In genomic region chr6:34674268-34674639, GRCh38 we compare ENCODE assay signal across 14 cellular contexts. TPM values are rescaled to one million over a fixed set of nuclear protein-coding genes. Genes with fewer than 3 reads are reported as not detected.
A peak's percentile ranks its signal among the peaks of the same experiment; 100 is the strongest.
DNase-seq lines count a peak whose midpoint lies in the region; ATAC-seq and TF ChIP-seq lines count a peak whose summit lies in the region.
"Had no signal": no experiment of that assay in that cellular context is flagged by ENCODE, and none has a peak within 500 bp of the region (broad histone marks: within the 10 kb centered on the region; RNA-seq: fewer than 3 reads in every experiment).

No MANE protein-coding gene starts in this region.

- TF ChIP-seq POLR2A in adrenal gland (IDR thresholded peaks at IDR 0.05), result no peak

- H3K27me3 Mint-ChIP-seq in activated CD4-positive, alpha-beta T cell treated with anti-CD3 and anti-CD28 coated beads, Interleukin-2, amount 10 ng/mL, durations not matched to agents 24 days and 14 days, result no peaks in the 10 kb centered on the region
- H3K27me3 Mint-ChIP-seq in effector memory CD8-positive, alpha-beta T cell, result no peaks in the 10 kb centered on the region

- H2AFZ ChIP-seq in SU-DHL-6 (ENCODE audit: low read depth, low read length, severe bottlenecking), result no peak overlapping the region

- H3K27ac Mint-ChIP-seq in activated CD4-positive, alpha-beta T cell treated with anti-CD3 and anti-CD28 coated beads, Interleukin-2, amount 10 ng/mL, durations not matched to agents 24 days and 14 days, result peak overlapping the region; percentile 5
- H3K27ac Mint-ChIP-seq in effector memory CD8-positive, alpha-beta T cell, result peak overlapping the region; percentile 94 to 96
- H3K27ac Mint-ChIP-seq in stimulated activated effector memory CD8-positive, alpha-beta T cell treated with anti-CD3 and anti-CD28 coated beads, Interleukin-12 subunit alpha, Interleukin-12 subunit beta, amount 100 ng/mL, for 72 hours, result peak overlapping the region; percentile 88

- H3K36me3 Mint-ChIP-seq in activated CD4-positive, alpha-beta T cell treated with anti-CD3 and anti-CD28 coated beads, Interleukin-2, amount 10 ng/mL, durations not matched to agents 24 days and 14 days (ENCODE audit: low read depth), result peaks cover 13% of the 10 kb centered on the region
- peaks cover 23% of the 10 kb centered on the region for H3K36me3 Mint-ChIP-seq in effector memory CD8-positive, alpha-beta T cell (ENCODE audit: insufficient read depth)
- peaks cover 15% of the 10 kb centered on the region for H3K36me3 Mint-ChIP-seq in stimulated activated effector memory CD8-positive, alpha-beta T cell treated with anti-CD3 and anti-CD28 coated beads, Interleukin-12 subunit alpha, Interleukin-12 subunit beta, amount 100 ng/mL, for 72 hours

- H4K20me1 ChIP-seq in SU-DHL-6 (ENCODE audit: low read depth, low read length), result peaks cover 3% of the 10 kb centered on the region; the same call in 1 of the 2 replicates

- 92 to 98% (median 96%) methylated on average over 5 of the region's 5 CpGs for WGBS in adrenal gland, 4 donors

- H3F3A ChIP-seq in SU-DHL-6 (ENCODE audit: insufficient read depth), result peaks cover 27% of the 10 kb centered on the region; the same call in 1 of the 2 replicates

- peak overlapping the region; percentile 38 for H3K4me2 ChIP-seq in SU-DHL-6 (ENCODE audit: low read depth, low read length, poor library complexity, severe bottlenecking)

- H3K4me1 ChIP-seq in adrenal gland (replicated peaks in 1 of 2), result peaks cover 18 to 36% of the 10 kb centered on the region in 2 donors

- H3K9me2 ChIP-seq in SU-DHL-6 (replicated peaks; ENCODE audit: insufficient read depth, low read length), result no peaks in the 10 kb centered on the region

- no peaks in the 10 kb centered on the region for H3K9me3 ChIP-seq in SU-DHL-6 (ENCODE audit: insufficient read depth, low read length)
- H3K9me3 ChIP-seq in adrenal gland (replicated peaks in 1 of 3), result no peaks in the 10 kb centered on the region
- H3K9me3 ChIP-seq: tibial nerve had no signal

- peaks cover 88% of the 10 kb centered on the region for H3K79me2 ChIP-seq in SU-DHL-6 (ENCODE audit: insufficient read depth, low read length)

- TF ChIP-seq CTCF in SU-DHL-6 (IDR thresholded peaks at IDR 0.05; ENCODE audit: insufficient read depth, low read length, poor library complexity, severe bottlenecking) (no peak), adrenal gland (IDR thresholded peaks at IDR 0.05) (no peak)

- H3K4me3 ChIP-seq in SU-DHL-6 (ENCODE audit: insufficient read depth, low read length, poor library complexity, severe bottlenecking) (no peak overlapping the region), adrenal gland (no peak overlapping the region)
- H3K4me3 ChIP-seq: tibial nerve had no signal

- H3K9ac ChIP-seq in SU-DHL-6 (ENCODE audit: low read length), result no peak overlapping the region

- DNase-seq in activated CD4-positive, alpha-beta T cell treated with anti-CD3 and anti-CD28 coated beads, Interleukin-2, amount 10 ng/mL, durations not matched to agents 24 days and 14 days, result no peak
- DNase-seq in activated CD4-positive, alpha-beta T cell treated with anti-CD3 and anti-CD28 coated beads, Interleukin-2, amount 50 U/mL, for 1 hour, result no peak
- DNase-seq in effector memory CD8-positive, alpha-beta T cell, result no peak
- DNase-seq in stimulated activated effector memory CD8-positive, alpha-beta T cell treated with anti-CD3 and anti-CD28 coated beads, Interleukin-12 subunit alpha, Interleukin-12 subunit beta, amount 100 ng/mL, for 72 hours (ENCODE audit: low spot score in 2 of 2), result no peak
- DNase-seq in adrenal gland, result no peak
- DNase-seq: DMS79, NCI-H1105, NCI-H446 treated with DMSO at 0.1 percent for 48 hours, right cardiac atrium, Right ventricle myocardium superior had no signal

- H3K27me3 ChIP-seq in SU-DHL-6 (ENCODE audit: low read length) (no peaks in the 10 kb centered on the region), adrenal gland (no peaks in the 10 kb centered on the region)
- H3K27me3 ChIP-seq: tibial nerve had no signal

- H3K27ac ChIP-seq in SU-DHL-6 (ENCODE audit: low read depth, low read length) (peak overlapping the region; percentile 73), adrenal gland (peak overlapping the region in 2 of 5 donors; percentile 41 to 67)

- H3K4me1 Mint-ChIP-seq in activated CD4-positive, alpha-beta T cell treated with anti-CD3 and anti-CD28 coated beads, Interleukin-2, amount 10 ng/mL, durations not matched to agents 24 days and 14 days, result peaks cover 44% of the 10 kb centered on the region
- peaks cover 35 to 49% of the 10 kb centered on the region in 2 donors for H3K4me1 Mint-ChIP-seq in effector memory CD8-positive, alpha-beta T cell (ENCODE audit: low read depth in 2 of 2)
- peaks cover 40% of the 10 kb centered on the region for H3K4me1 Mint-ChIP-seq in stimulated activated effector memory CD8-positive, alpha-beta T cell treated with anti-CD3 and anti-CD28 coated beads, Interleukin-12 subunit alpha, Interleukin-12 subunit beta, amount 100 ng/mL, for 72 hours

- H3K36me3 ChIP-seq in SU-DHL-6 (ENCODE audit: low read length) (no peaks in the 10 kb centered on the region), adrenal gland (replicated peaks in 1 of 2) (no peaks in the 10 kb centered on the region)

- H3K4me3 Mint-ChIP-seq in activated CD4-positive, alpha-beta T cell treated with anti-CD3 and anti-CD28 coated beads, Interleukin-2, amount 10 ng/mL, durations not matched to agents 24 days and 14 days, result no peak overlapping the region
- H3K4me3 Mint-ChIP-seq in effector memory CD8-positive, alpha-beta T cell, result peak overlapping the region; percentile 63 to 80
- peak overlapping the region; percentile 62 for H3K4me3 Mint-ChIP-seq in stimulated activated effector memory CD8-positive, alpha-beta T cell treated with anti-CD3 and anti-CD28 coated beads, Interleukin-12 subunit alpha, Interleukin-12 subunit beta, amount 100 ng/mL, for 72 hours

- intact Hi-C loops in activated CD4-positive, alpha-beta T cell treated with anti-CD3 and anti-CD28 coated beads, Interleukin-2, amount 10 ng/mL, durations not matched to agents 24 days and 14 days (cut with micrococcal nuclease), result no loop called here
- intact Hi-C loops in adrenal gland (cut with DNase I), result no loop called here

- H3K9me3 Mint-ChIP-seq in activated CD4-positive, alpha-beta T cell treated with anti-CD3 and anti-CD28 coated beads, Interleukin-2, amount 10 ng/mL, durations not matched to agents 24 days and 14 days, result no peaks in the 10 kb centered on the region
- no peaks in the 10 kb centered on the region for H3K9me3 Mint-ChIP-seq in effector memory CD8-positive, alpha-beta T cell
- no peaks in the 10 kb centered on the region for H3K9me3 Mint-ChIP-seq in stimulated activated effector memory CD8-positive, alpha-beta T cell treated with anti-CD3 and anti-CD28 coated beads, Interleukin-12 subunit alpha, Interleukin-12 subunit beta, amount 100 ng/mL, for 72 hours

- ATAC-seq in effector memory CD8-positive, alpha-beta T cell (replicated peaks), result no peak
- ATAC-seq in stimulated activated effector memory CD8-positive, alpha-beta T cell treated with anti-CD3 and anti-CD28 coated beads, Interleukin-12 subunit alpha, Interleukin-12 subunit beta, amount 100 ng/mL, for 72 hours, result no peak
- ATAC-seq in GM18870 (IDR thresholded peaks at IDR 0.05; ENCODE audit: unreplicated experiment) (no peak), GM18861 (IDR thresholded peaks at IDR 0.05; ENCODE audit: unreplicated experiment) (no peak)

RNA-seq across cellular contexts. Expression of gene ILRUN, which starts 22.3 kb away (rescaled TPM):
- total RNA-seq in activated CD4-positive, alpha-beta T cell treated with anti-CD3 and anti-CD28 coated beads, Interleukin-2, amount 10 ng/mL, durations not matched to agents 24 days and 14 days, result 65.4 and 67.2 TPM in 2 replicates
- total RNA-seq in adrenal gland, result 10 to 100 TPM; 59.5 to 84.1 (median 71.7) TPM
- 10 to 100 TPM; 18.2 to 62.8 (median 30.7) TPM for polyA plus RNA-seq in adrenal gland

Comparison
In these comparisons a context has a peak if more than half of its experiments do, and no peak if none do; other contexts are left out.
1. H3K27ac Mint-ChIP-seq: peak in every context shown above with its lines; median percentile 95 in effector memory CD8-positive, alpha-beta T cell; 88 in stimulated activated effector memory CD8-positive, alpha-beta T cell treated with anti-CD3 and anti-CD28 coated beads, Interleukin-12 subunit alpha, Interleukin-12 subunit beta, amount 100 ng/mL, for 72 hours; 5 in activated CD4-positive, alpha-beta T cell treated with anti-CD3 and anti-CD28 coated beads, Interleukin-2, amount 10 ng/mL, durations not matched to agents 24 days and 14 days.